Comparison of ENCODE assay signal across 1 cellular context in the genomic region with DNA sequence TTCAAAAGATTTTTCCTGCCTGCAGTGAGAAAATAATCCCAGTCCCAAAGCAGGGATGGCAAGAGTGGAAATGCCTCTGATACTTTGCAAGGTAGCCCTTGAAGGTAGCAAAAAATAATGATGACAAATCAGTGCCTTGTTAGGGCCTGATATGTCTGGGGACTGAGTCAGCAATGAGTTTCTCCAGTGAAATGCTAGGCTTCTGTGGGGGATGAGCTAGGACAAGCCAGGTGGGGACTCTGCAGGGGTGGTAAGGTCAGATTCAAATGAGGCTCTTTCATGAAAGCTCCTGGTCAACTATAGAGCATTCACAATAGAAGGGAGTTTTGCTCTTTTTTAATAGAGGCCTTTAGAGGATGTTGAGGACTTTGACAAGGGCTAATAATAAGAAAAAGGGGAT.
TF ChIP-seq lines count a peak whose summit lies in the region.

No MANE protein-coding gene starts in this region.

TF ChIP-seq in SK-N-SH, 30 proteins besides CTCF, POLR2A, EP300 and RAD21 (continued from another document):
- TF ChIP-seq USF2 (IDR thresholded peaks at IDR 0.05; ENCODE audit: borderline replicate concordance, low read depth, low read length): no peak
- peak; percentile 68 for TF ChIP-seq PBX3 (IDR thresholded peaks at IDR 0.05)
